Comparison of ENCODE assay signal across 14 cellular contexts in the genomic region with DNA sequence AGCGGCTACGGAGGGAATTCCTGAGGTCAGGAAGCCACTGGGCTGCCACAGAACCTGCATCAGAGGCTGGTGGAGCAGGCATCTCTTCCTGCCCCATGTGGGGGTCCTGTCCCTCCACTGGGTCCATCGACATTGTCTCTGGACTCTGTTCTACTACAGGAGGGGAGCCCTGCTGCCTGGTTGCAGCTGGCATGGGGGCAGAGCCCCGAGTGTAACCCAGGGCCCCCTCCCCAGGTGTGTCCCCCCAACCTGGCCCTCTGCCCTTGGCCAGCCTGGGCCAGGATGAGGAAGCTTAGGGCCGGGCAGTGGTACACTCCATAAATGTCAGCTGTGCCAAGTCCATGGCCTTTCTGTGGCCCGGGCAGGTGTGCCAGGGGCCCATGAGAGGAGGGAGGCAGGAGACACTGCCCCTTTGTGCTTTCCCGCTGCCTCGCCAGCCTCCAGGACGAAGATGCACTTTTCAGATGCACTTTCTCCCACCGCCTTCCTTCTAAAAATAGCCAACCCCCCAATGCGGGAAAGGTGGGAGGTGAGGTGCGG. TPM values are rescaled to one million over a fixed set of nuclear protein-coding genes. Genes with fewer than 3 reads are reported as not detected.
A peak's percentile ranks its signal among the peaks of the same experiment; 100 is the strongest.
DNase-seq lines count a peak whose midpoint lies in the region; ATAC-seq and TF ChIP-seq lines count a peak whose summit lies in the region.
"Had no signal": no experiment of that assay in that cellular context is flagged by ENCODE, and none has a peak within 500 bp of the region (broad histone marks: within the 10 kb centered on the region; RNA-seq: fewer than 3 reads in every experiment).

No MANE protein-coding gene starts in this region.

- H3K4me1 Mint-ChIP-seq in Caco-2 (ENCODE audit: low read depth, unreplicated experiment) (peaks cover 11% of the 10 kb centered on the region), IgD-negative memory B cell (peaks cover 0 to 2% (median 0%) of the 10 kb centered on the region in 3 donors), MCF 10A (ENCODE audit: insufficient read depth, unreplicated experiment) (no peaks in the 10 kb centered on the region)
- H3K4me1 Mint-ChIP-seq in natural killer cell treated with Interleukin-12 subunit alpha and Interleukin-12 subunit beta and Interleukin-15 and Interleukin-18, amount 100 ng/mL, for 72 hours (ENCODE audit: low read depth in 2 of 2), result peaks cover 3 to 5% of the 10 kb centered on the region in 2 donors

- H3K9me3 ChIP-seq in Caco-2 (no peaks in the 10 kb centered on the region), tibial nerve (no peaks in the 10 kb centered on the region)

- H3K4me3 Mint-ChIP-seq in Caco-2 (ENCODE audit: unreplicated experiment), result peak overlapping the region; percentile 25
- peak overlapping the region in 3 of 4 donors; percentile 63 to 67 (median 63) for H3K4me3 Mint-ChIP-seq in IgD-negative memory B cell
- no peak overlapping the region for H3K4me3 Mint-ChIP-seq in MCF 10A (ENCODE audit: unreplicated experiment)
- peak overlapping the region; percentile 53 for H3K4me3 Mint-ChIP-seq in natural killer cell treated with Interleukin-12 subunit alpha and Interleukin-12 subunit beta and Interleukin-15 and Interleukin-18, amount 100 ng/mL, for 72 hours

- no peak for ATAC-seq in natural killer cell treated with Interleukin-12 subunit alpha and Interleukin-12 subunit beta and Interleukin-15 and Interleukin-18, amount 100 ng/mL, for 72 hours
- ATAC-seq: foreskin keratinocyte had no signal

- H3K27ac ChIP-seq in tibial nerve, result no peak overlapping the region
- H3K27ac ChIP-seq: foreskin keratinocyte had no signal

- 75 to 79% methylated on average over 8 to 12 of the region's 12 CpGs for WGBS in tibial nerve, 2 donors

- POLR2A ChIA-PET in Caco-2 (lab: Charles Lee), result no interaction called here
- POLR2A ChIA-PET in MCF 10A (lab: Yijun Ruan, JAX), result interaction anchor here (0.5 kb wide), 1 partner anchor 437 kb away, joined by 4 read pairs; no protein-coding TSS in a partner anchor

- H3K27me3 ChIP-seq in Caco-2 (replicated peaks; ENCODE audit: control insufficient read depth, insufficient read depth, low read length), result no peaks in the 10 kb centered on the region
- peaks cover 0 to 17% of the 10 kb centered on the region in 2 donors for H3K27me3 ChIP-seq in tibial nerve

- DNase-seq in Caco-2 (no peak), MCF 10A (ENCODE audit: unreplicated experiment) (no peak), tibial nerve (ENCODE audit: low spot score in 2 of 2) (no peak), RKO (ENCODE audit: low spot score) (no peak), NCI-H510A (lab: John Stamatoyannopoulos, UW) (no peak)
- no peak for DNase-seq in natural killer cell treated with Interleukin-12 subunit alpha and Interleukin-12 subunit beta and Interleukin-15 and Interleukin-18, amount 100 ng/mL, for 72 hours (ENCODE audit: low spot score)
- DNase-seq in activated effector memory CD4-positive, alpha-beta T cell treated with anti-CD3 and anti-CD28 coated beads, Interleukin-2, amount 50 U/mL, for 16 hours, result no peak
- DNase-seq: amygdala; effector CD4-positive, alpha-beta T cell; foreskin keratinocyte; NCI-H2107 had no signal

- H3K27me3 Mint-ChIP-seq in Caco-2 (ENCODE audit: insufficient read depth, unreplicated experiment), result no peaks in the 10 kb centered on the region
- H3K27me3 Mint-ChIP-seq in IgD-negative memory B cell, result peaks cover 1% of the 10 kb centered on the region
- H3K27me3 Mint-ChIP-seq in MCF 10A (ENCODE audit: insufficient read depth, unreplicated experiment), result no peaks in the 10 kb centered on the region
- H3K27me3 Mint-ChIP-seq in natural killer cell treated with Interleukin-12 subunit alpha and Interleukin-12 subunit beta and Interleukin-15 and Interleukin-18, amount 100 ng/mL, for 72 hours, result no peaks in the 10 kb centered on the region

- H3K9me3 Mint-ChIP-seq in Caco-2 (ENCODE audit: unreplicated experiment) (no peaks in the 10 kb centered on the region), IgD-negative memory B cell (no peaks in the 10 kb centered on the region), MCF 10A (ENCODE audit: unreplicated experiment) (no peaks in the 10 kb centered on the region)
- no peaks in the 10 kb centered on the region for H3K9me3 Mint-ChIP-seq in natural killer cell treated with Interleukin-12 subunit alpha and Interleukin-12 subunit beta and Interleukin-15 and Interleukin-18, amount 100 ng/mL, for 72 hours

- no peak for TF ChIP-seq EP300 in tibial nerve (IDR thresholded peaks at IDR 0.05)

- H3K27ac Mint-ChIP-seq in Caco-2 (ENCODE audit: unreplicated experiment) (no peak overlapping the region), IgD-negative memory B cell (no peak overlapping the region), MCF 10A (ENCODE audit: low read depth, unreplicated experiment) (peak overlapping the region; percentile 54)
- no peak overlapping the region for H3K27ac Mint-ChIP-seq in natural killer cell treated with Interleukin-12 subunit alpha and Interleukin-12 subunit beta and Interleukin-15 and Interleukin-18, amount 100 ng/mL, for 72 hours

- H3K36me3 Mint-ChIP-seq in Caco-2 (ENCODE audit: insufficient read depth, unreplicated experiment) (no peaks in the 10 kb centered on the region), IgD-negative memory B cell (no peaks in the 10 kb centered on the region), MCF 10A (ENCODE audit: insufficient read depth, unreplicated experiment) (no peaks in the 10 kb centered on the region)
- H3K36me3 Mint-ChIP-seq in natural killer cell treated with Interleukin-12 subunit alpha and Interleukin-12 subunit beta and Interleukin-15 and Interleukin-18, amount 100 ng/mL, for 72 hours, result no peaks in the 10 kb centered on the region

- H3K4me3 ChIP-seq in Caco-2 (ENCODE audit: low read depth, low read length), result no peak overlapping the region
- no peak overlapping the region for H3K4me3 ChIP-seq in tibial nerve

- intact Hi-C loops in Caco-2 (cut with micrococcal nuclease; ENCODE audit: unreplicated experiment) (no loop called here), MCF 10A (cut with micrococcal nuclease) (no loop called here)

- BruUV-seq in Caco-2 (replicated peaks; lab: Mats Ljungman, UMichigan) (no TSS peak), MCF 10A (replicated peaks; lab: Mats Ljungman, UMichigan) (no TSS peak)

- H3K36me3 ChIP-seq in Caco-2 (ENCODE audit: control insufficient read depth, insufficient read depth, low read length) (no peaks in the 10 kb centered on the region), tibial nerve (no peaks in the 10 kb centered on the region)

- no peak for TF ChIP-seq POLR2A in tibial nerve (IDR thresholded peaks at IDR 0.05)

- TF ChIP-seq CTCF in Caco-2 (IDR thresholded peaks at IDR 0.05; ENCODE audit: insufficient read depth in 1 of 2, low read depth in 1 of 2, low read length in 1 of 2, severe bottlenecking in 1 of 2, unreplicated experiment in 1 of 2), result no peak
- TF ChIP-seq CTCF in MCF 10A (IDR thresholded peaks at IDR 0.05; ENCODE audit: unreplicated experiment), result no peak
- TF ChIP-seq CTCF in tibial nerve (IDR thresholded peaks at IDR 0.05), result no peak

- H3K4me1 ChIP-seq in Caco-2 (peaks cover 17% of the 10 kb centered on the region), tibial nerve (peaks cover 0 to 30% (median 11%) of the 10 kb centered on the region in 4 donors)
- H3K4me1 ChIP-seq: foreskin keratinocyte had no signal

- CTCF ChIA-PET in Caco-2 (lab: Charles Lee), result interaction anchor here (0.6 kb wide), 1 partner anchor 527 kb away, joined by 3 read pairs; no protein-coding TSS in a partner anchor
- CTCF ChIA-PET in MCF 10A (lab: Yijun Ruan, JAX), result interaction anchor here (0.7 to 0.9 kb wide), 2 partner anchors 12 to 202 kb away, joined by 3 to 7 read pairs; no protein-coding TSS in a partner anchor

RNA-seq across cellular contexts. Expression of gene EXOC3L4, which starts 4.0 kb away (rescaled TPM):
- 6.3 and 6.7 TPM in 2 replicates for total RNA-seq in Caco-2 (2022)
- not detected for polyA plus RNA-seq in IgD-negative memory B cell
- total RNA-seq in MCF 10A (2022), result not detected in 2 replicates
- not detected for total RNA-seq in natural killer cell treated with Interleukin-12 subunit alpha and Interleukin-12 subunit beta and Interleukin-15 and Interleukin-18, amount 100 ng/mL, for 72 hours
- 1 to 10 TPM in 2 of 4 donors, under 1 TPM in 2; 0.63 to 2.1 (median 1.3) TPM for total RNA-seq in tibial nerve
- total RNA-seq: foreskin keratinocyte, OCI-LY7 had no signal
- polyA plus RNA-seq: foreskin keratinocyte had no signal

RNA-seq across cellular contexts. Expression of gene LBHD2, which starts 6.5 kb away (rescaled TPM):
- total RNA-seq in Caco-2 (2022) (not detected in 2 replicates), MCF 10A (2022) (not detected in 2 replicates), tibial nerve (not detected)
- polyA plus RNA-seq in IgD-negative memory B cell, result not detected
- total RNA-seq in natural killer cell treated with Interleukin-12 subunit alpha and Interleukin-12 subunit beta and Interleukin-15 and Interleukin-18, amount 100 ng/mL, for 72 hours, result not detected
- total RNA-seq: foreskin keratinocyte, OCI-LY7, sciatic nerve had no signal
- polyA plus RNA-seq: foreskin keratinocyte had no signal

RNA-seq across cellular contexts. Expression of gene TNFAIP2, which starts 32.7 kb away (rescaled TPM):
- total RNA-seq in Caco-2 (2022) (7.9 and 8.1 TPM in 2 replicates), MCF 10A (2022) (17.9 and 19.1 TPM in 2 replicates), tibial nerve (10 to 100 TPM; 42.9 to 49.4 (median 47.8) TPM)
- not detected for polyA plus RNA-seq in IgD-negative memory B cell
- total RNA-seq in natural killer cell treated with Interleukin-12 subunit alpha and Interleukin-12 subunit beta and Interleukin-15 and Interleukin-18, amount 100 ng/mL, for 72 hours, result 1 to 10 TPM; 8.1 to 9.6 TPM
- total RNA-seq: OCI-LY7 had no signal

RNA-seq across cellular contexts. Expression of gene CDC42BPB, which starts 33.2 kb away (rescaled TPM):
- total RNA-seq in Caco-2 (2022), result 55.1 and 60.0 TPM in 2 replicates
- 1.2 TPM for polyA plus RNA-seq in IgD-negative memory B cell
- total RNA-seq in MCF 10A (2022), result 82.7 and 91.1 TPM in 2 replicates
- total RNA-seq in natural killer cell treated with Interleukin-12 subunit alpha and Interleukin-12 subunit beta and Interleukin-15 and Interleukin-18, amount 100 ng/mL, for 72 hours, result 1 to 10 TPM; 2.2 to 3.6 TPM
- total RNA-seq in tibial nerve, result 100 to 1,000 TPM; 115 to 172 (median 134) TPM
